9 cellular contexts compared by ENCODE assay signal in the genomic region with DNA sequence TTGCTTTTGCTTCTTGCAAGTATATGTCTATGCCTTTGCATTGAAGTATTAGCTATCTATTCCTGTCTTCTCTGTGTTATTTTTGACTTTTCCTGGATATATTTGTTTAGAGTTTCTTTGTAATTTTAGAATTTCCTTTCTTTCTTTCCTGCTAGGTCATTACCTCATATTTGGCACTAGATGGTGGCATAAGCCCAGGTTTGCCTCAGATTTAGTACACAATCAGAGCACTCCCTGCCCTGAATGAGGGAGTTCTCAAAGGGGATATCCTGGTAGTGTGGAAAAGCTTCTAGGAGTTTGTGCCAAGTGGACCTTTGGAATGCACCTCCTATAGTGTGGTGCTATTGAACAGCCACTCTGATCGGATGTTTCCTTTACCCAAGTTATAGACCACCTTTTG.
DNase-seq lines count a peak whose midpoint lies in the region; ATAC-seq, FAIRE-seq and TF ChIP-seq lines count a peak whose summit lies in the region.
"Had no signal": no experiment of that assay in that cellular context is flagged by ENCODE, and none has a peak within 500 bp of the region (broad histone marks: within the 10 kb centered on the region; RNA-seq: fewer than 3 reads in every experiment).

No MANE protein-coding gene starts in this region.

- H3K27me3 ChIP-seq in GM23248 (replicated peaks; ENCODE audit: insufficient read depth) (peaks cover 6% of the 10 kb centered on the region; the same call in 1 of the 2 replicates), fibroblast of lung (ENCODE audit: control insufficient read depth, insufficient read depth, low read length) (no peaks in the 10 kb centered on the region)

- H3K9ac ChIP-seq in GM23248, result no peak overlapping the region
- H3K9ac ChIP-seq in fibroblast of lung (ENCODE audit: insufficient read depth, low read length), result no peak overlapping the region

- DNase-seq in A549 (ENCODE audit: low read depth in 1 of 2, low spot score in 1 of 2), result peak in 1 of 2 experiments; percentile 16
- DNase-seq in GM23248, result peak; percentile 52
- DNase-seq in NCI-H748 treated with DMSO at 0.1 percent for 48 hours (lab: John Stamatoyannopoulos, UW), result peak; percentile 46
- DNase-seq in fibroblast of lung (ENCODE audit: low read depth in 2 of 2), result peak; percentile 23 to 42
- no peak for DNase-seq in MV-4-11 (lab: John Stamatoyannopoulos, UW)
- no peak for DNase-seq in activated CD4-positive, alpha-beta memory T cell treated with anti-CD3 and anti-CD28 coated beads, Interleukin-2, amount 10 ng/mL, durations not matched to agents 7 days and 5 days
- no peak for DNase-seq in DMS79 treated with DMSO at 0.1 percent for 48 hours (lab: John Stamatoyannopoulos, UW)
- DNase-seq: T1000 had no signal

- H3F3A ChIP-seq in GM23248 (ENCODE audit: insufficient read depth), result no peaks in the 10 kb centered on the region

- H3K36me3 ChIP-seq in GM23248 (ENCODE audit: low read depth) (no peaks in the 10 kb centered on the region), fibroblast of lung (ENCODE audit: control insufficient read depth, insufficient read depth, low read length) (no peaks in the 10 kb centered on the region)

- no peaks in the 10 kb centered on the region for H3K79me2 ChIP-seq in GM23248 (ENCODE audit: insufficient read depth)
- H3K79me2 ChIP-seq in fibroblast of lung (ENCODE audit: control insufficient read depth, insufficient read depth, low read length), result no peaks in the 10 kb centered on the region

- CTCF ChIA-PET in A549 (lab: Yijun Ruan, JAX), result interaction anchor here (1.1 kb wide), 1 partner anchor 285 kb away, joined by 4 read pairs; no protein-coding TSS in a partner anchor
- CTCF ChIA-PET in activated CD4-positive, alpha-beta memory T cell treated with anti-CD3 and anti-CD28 coated beads, Interleukin-2, amount 10 ng/mL, durations not matched to agents 7 days and 5 days (lab: Charles Lee), result interaction anchor here (0.6 kb wide), 1 partner anchor 28 kb away, joined by 3 read pairs; no protein-coding TSS in a partner anchor

- no peaks in the 10 kb centered on the region for H3K4me1 Mint-ChIP-seq in activated CD4-positive, alpha-beta memory T cell treated with anti-CD3 and anti-CD28 coated beads, Interleukin-2, amount 10 ng/mL, durations not matched to agents 7 days and 5 days

- no peak overlapping the region for H3K4me2 ChIP-seq in A549
- H3K4me2 ChIP-seq in GM23248 (ENCODE audit: unreplicated experiment), result no peak overlapping the region
- no peak overlapping the region for H3K4me2 ChIP-seq in fibroblast of lung (ENCODE audit: extremely low read depth, insufficient read depth, low read length)

- 0% methylated on average over 1 of the region's 1 CpG for WGBS in A549 (ENCODE audit: missing lambda C conversion rate)
- WGBS in GM23248 (ENCODE audit: low coverage in 1 of 2, low lambda C conversion rate in 2 of 2, missing lambda C conversion rate in 2 of 2), 2 experiments, result 68 to 87% methylated on average over 1 of the region's 1 CpG

- POLR2A ChIA-PET in A549 (lab: Yijun Ruan, JAX), result no interaction called here
- POLR2A ChIA-PET in activated CD4-positive, alpha-beta memory T cell treated with anti-CD3 and anti-CD28 coated beads, Interleukin-2, amount 10 ng/mL, durations not matched to agents 7 days and 5 days (lab: Charles Lee), result no interaction called here

- peak; percentile 35 to 47; a peak in 3 of 5 replicates for TF ChIP-seq RAD21 in A549 (conservative IDR thresholded peaks at IDR 0.05 in 1 of 2, IDR thresholded peaks at IDR 0.05 in 1 of 2)

- in situ Hi-C loops in GM23248 (cut with MboI), result no loop called here

- H3K9me3 ChIP-seq in A549 (no peaks in the 10 kb centered on the region), GM23248 (ENCODE audit: low read depth) (no peaks in the 10 kb centered on the region), fibroblast of lung (ENCODE audit: control insufficient read depth, insufficient read depth, low read depth, low read length) (no peaks in the 10 kb centered on the region)

- TF ChIP-seq POLR2A in A549 (IDR thresholded peaks at IDR 0.05; ENCODE audit: low read length), result no peak

- H3K4me3 Mint-ChIP-seq in activated CD4-positive, alpha-beta memory T cell treated with anti-CD3 and anti-CD28 coated beads, Interleukin-2, amount 10 ng/mL, durations not matched to agents 7 days and 5 days, result no peak overlapping the region

- H3K27ac Mint-ChIP-seq in activated CD4-positive, alpha-beta memory T cell treated with anti-CD3 and anti-CD28 coated beads, Interleukin-2, amount 10 ng/mL, durations not matched to agents 7 days and 5 days, result no peak overlapping the region

- H4K20me1 ChIP-seq in GM23248 (ENCODE audit: insufficient read depth) (no peaks in the 10 kb centered on the region), fibroblast of lung (ENCODE audit: control insufficient read depth, extremely low read depth, insufficient read depth, low read length) (no peaks in the 10 kb centered on the region)

- H3K27me3 Mint-ChIP-seq in activated CD4-positive, alpha-beta memory T cell treated with anti-CD3 and anti-CD28 coated beads, Interleukin-2, amount 10 ng/mL, durations not matched to agents 7 days and 5 days, result no peaks in the 10 kb centered on the region

- H3K9me2 ChIP-seq in GM23248 (ENCODE audit: insufficient read depth), result no peaks in the 10 kb centered on the region

- no peak for FAIRE-seq in A549 (lab: Jason Lieb, UNC)

- H3K27ac ChIP-seq in A549 (no peak overlapping the region), GM23248 (no peak overlapping the region), fibroblast of lung (ENCODE audit: insufficient read depth, low read length) (no peak overlapping the region)

- TF ChIP-seq CTCF in A549 (IDR thresholded peaks at IDR 0.05), result no peak; the same call in 1 of the 3 replicates
- peak; percentile 8 to 24 for TF ChIP-seq CTCF in fibroblast of lung (conservative IDR thresholded peaks at IDR 0.05 in 1 of 2, IDR thresholded peaks at IDR 0.05 in 1 of 2; ENCODE audit: low read depth in 1 of 2, low read length in 2 of 2)

- H2AFZ ChIP-seq in GM23248 (no peak overlapping the region), fibroblast of lung (ENCODE audit: low read length) (no peak overlapping the region)

- no peaks in the 10 kb centered on the region for H3K36me3 Mint-ChIP-seq in activated CD4-positive, alpha-beta memory T cell treated with anti-CD3 and anti-CD28 coated beads, Interleukin-2, amount 10 ng/mL, durations not matched to agents 7 days and 5 days (ENCODE audit: low read depth)

- H3K4me1 ChIP-seq in A549, result no peaks in the 10 kb centered on the region
- no peaks in the 10 kb centered on the region for H3K4me1 ChIP-seq in GM23248 (ENCODE audit: insufficient read depth)
- H3K4me1 ChIP-seq in fibroblast of lung (ENCODE audit: control insufficient read depth, extremely low read depth, insufficient read depth, low read length), result no peaks in the 10 kb centered on the region

- no peaks in the 10 kb centered on the region for H3K9me3 Mint-ChIP-seq in activated CD4-positive, alpha-beta memory T cell treated with anti-CD3 and anti-CD28 coated beads, Interleukin-2, amount 10 ng/mL, durations not matched to agents 7 days and 5 days

- H3K4me3 ChIP-seq in A549 (no peak overlapping the region), GM23248 (no peak overlapping the region), fibroblast of lung (replicated peaks in 1 of 4; ENCODE audit: control extremely low read depth in 1 of 4, insufficient read depth in 1 of 4, low read depth in 3 of 4, low read length in 4 of 4) (no peak overlapping the region)

- peak; percentile 48 to 62; a peak in 2 of 6 replicates for ATAC-seq in A549
- no peak for ATAC-seq in HG02642 (IDR thresholded peaks at IDR 0.05; ENCODE audit: poor library complexity, unreplicated experiment)

- no peak for TF ChIP-seq EP300 in A549 (IDR thresholded peaks at IDR 0.05)

TF ChIP-seq in A549, 52 proteins besides CTCF, POLR2A, EP300 and RAD21:
- TF ChIP-seq SREBF2 (IDR thresholded peaks at IDR 0.05) (no peak), RNF2 (IDR thresholded peaks at IDR 0.05; ENCODE audit: borderline replicate concordance, low read depth) (no peak), FOSB (CRISPR knock-in tag; IDR thresholded peaks at IDR 0.05) (no peak), ZNF302 (CRISPR knock-in tag; IDR thresholded peaks at IDR 0.05) (no peak), KDM1A (IDR thresholded peaks at IDR 0.05; ENCODE audit: low read depth) (no peak), SMC3 (IDR thresholded peaks at IDR 0.05) (no peak), HOXA7 (CRISPR knock-in tag; IDR thresholded peaks at IDR 0.05) (no peak)

Comparison
In these comparisons a context has a peak if more than half of its experiments do, and no peak if none do; other contexts are left out.
1. DNase-seq: peak in GM23248 (single experiment), NCI-H748 treated with DMSO at 0.1 percent for 48 hours (single experiment) and fibroblast of lung (2 of 2); none in MV-4-11 (single experiment), activated CD4-positive, alpha-beta memory T cell treated with anti-CD3 and anti-CD28 coated beads, Interleukin-2, amount 10 ng/mL, durations not matched to agents 7 days and 5 days (single experiment) and DMS79 treated with DMSO at 0.1 percent for 48 hours (single experiment).